ENCODE assay signal across 13 cellular contexts in genomic region chr5:126597156-126597555, GRCh38. TPM values are rescaled to one million over a fixed set of nuclear protein-coding genes. Genes with fewer than 3 reads are reported as not detected.
DNase-seq lines count a peak whose midpoint lies in the region; ATAC-seq lines count a peak whose summit lies in the region.
"Had no signal": no experiment of that assay in that cellular context is flagged by ENCODE, and none has a peak within 500 bp of the region (broad histone marks: within the 10 kb centered on the region; RNA-seq: fewer than 3 reads in every experiment).

No MANE protein-coding gene starts in this region.

- peak overlapping the region; percentile 83 to 93 for H3K27ac ChIP-seq in esophagus (ENCODE audit: low read depth in 2 of 2, low read length in 1 of 2)
- H3K27ac ChIP-seq: heart left ventricle had no signal

- peaks cover 6 to 10% of the 10 kb centered on the region in 2 donors for H3K4me1 ChIP-seq in esophagus (ENCODE audit: control insufficient read depth in 2 of 2, insufficient read depth in 2 of 2, low read length in 1 of 2)

- no peaks in the 10 kb centered on the region for H3K36me3 ChIP-seq in esophagus (ENCODE audit: control insufficient read depth in 2 of 2, insufficient read depth in 2 of 2, low read length in 1 of 2)
- H3K36me3 ChIP-seq: prostate gland had no signal

- H3K27me3 ChIP-seq in esophagus (ENCODE audit: control insufficient read depth in 1 of 2, insufficient read depth in 2 of 2, low read length in 2 of 2): no peaks in the 10 kb centered on the region
- H3K27me3 ChIP-seq: heart left ventricle had no signal

- WGBS in esophagus, 2 donors: 48 to 69% methylated on average over 4 of the region's 4 CpGs

- ATAC-seq in HG03045 (IDR thresholded peaks at IDR 0.05; ENCODE audit: unreplicated experiment): no peak
- ATAC-seq: activated CD4-positive, alpha-beta T cell treated with anti-CD3 and anti-CD28 coated beads for 36 hours; heart left ventricle had no signal

- in situ Hi-C loops in G401 (cut with HindIII; ENCODE audit: low sequenced_read_pairs): no loop called here

- H3K9me3 ChIP-seq in esophagus (ENCODE audit: control insufficient read depth in 2 of 2, insufficient read depth in 1 of 2, low read depth in 1 of 2, low read length in 1 of 2): no peaks in the 10 kb centered on the region
- H3K9me3 ChIP-seq: heart left ventricle, prostate gland, SK-N-SH had no signal

- no peak overlapping the region for H3K4me3 ChIP-seq in esophagus (ENCODE audit: low read depth in 1 of 2, low read length in 2 of 2)
- H3K4me3 ChIP-seq: heart left ventricle, prostate gland had no signal

- DNase-seq in G401 (ENCODE audit: low spot score) (peak; percentile 22), RPMI7951 (ENCODE audit: low read depth) (peak; percentile 60), non-pigmented ciliary epithelial cell (ENCODE audit: low read depth) (peak; percentile 63), 8988T (no peak), HK-2 (ENCODE audit: unreplicated experiment) (no peak)
- no peak for DNase-seq in stimulated activated CD4-positive, alpha-beta T cell treated with anti-CD3 and anti-CD28 coated beads, Interleukin-1b, Interleukin-23, amount 100 ng/mL, for 48 hours
- DNase-seq: activated CD4-positive, alpha-beta T cell treated with anti-CD3 and anti-CD28 coated beads for 36 hours; heart left ventricle; NCI-H69; SK-N-SH had no signal

RNA-seq across cellular contexts. Expression of gene ALDH7A1, which starts 2.1 kb away (rescaled TPM):
- total RNA-seq in G401 (2014; rRNA removed; shearing (Covaris generic)): 120 and 146 TPM in 2 replicates
- total RNA-seq in RPMI7951 (2014; rRNA removed; shearing (Covaris generic)): 37.0 and 39.9 TPM in 2 replicates
- 10 to 100 TPM; 71.9 to 88.3 TPM for polyA plus RNA-seq in esophagus

RNA-seq across cellular contexts. Expression of gene PHAX, which starts 3.6 kb away (rescaled TPM):
- 42.7 and 50.5 TPM in 2 replicates for total RNA-seq in G401 (2014; rRNA removed; shearing (Covaris generic))
- 43.0 and 67.9 TPM in 2 replicates for total RNA-seq in RPMI7951 (2014; rRNA removed; shearing (Covaris generic))
- 10 to 100 TPM; 11.5 to 18.6 TPM for polyA plus RNA-seq in esophagus

Comparison
In these comparisons a context has a peak if more than half of its experiments do, and no peak if none do; other contexts are left out.
1. DNase-seq: peak in G401 (single experiment), RPMI7951 (single experiment) and non-pigmented ciliary epithelial cell (single experiment); none in 8988T (single experiment), HK-2 (single experiment) and stimulated activated CD4-positive, alpha-beta T cell treated with anti-CD3 and anti-CD28 coated beads, Interleukin-1b, Interleukin-23, amount 100 ng/mL, for 48 hours (single experiment).